8 cellular contexts compared by ENCODE assay signal in genomic region chr2:16553222-16553621, GRCh38.
DNase-seq lines count a peak whose midpoint lies in the region; ATAC-seq, FAIRE-seq and TF ChIP-seq lines count a peak whose summit lies in the region.

No MANE protein-coding gene starts in this region.

- peak; percentile 60 to 82 (median 68) for ATAC-seq in right lobe of liver
- no peak for ATAC-seq in GM18909 (IDR thresholded peaks at IDR 0.05; ENCODE audit: poor library complexity, unreplicated experiment)

- H3K4me3 ChIP-seq in AG10803 (ENCODE audit: low read length) (no peak overlapping the region), brain microvascular endothelial cell (ENCODE audit: low read depth, low read length) (no peak overlapping the region), right lobe of liver (no peak overlapping the region)

- H3K9me3 ChIP-seq in right lobe of liver: no peaks in the 10 kb centered on the region

- DNase-seq in AG10803 (ENCODE audit: low read depth) (peak; percentile 26), NCI-H2171 (lab: John Stamatoyannopoulos, UW) (peak; percentile 19), brain microvascular endothelial cell (peak; percentile 41), right lobe of liver (peak in 1 of 3 donors; percentile 45), urothelium cell line (ENCODE audit: low spot score) (peak; percentile 44)
- DNase-seq in NK-92 treated with Interleukin-12 subunit alpha and Interleukin-12 subunit beta, amount 100 ng/mL, for 24 hours (lab: John Stamatoyannopoulos, UW): no peak

- H3K27ac ChIP-seq in brain microvascular endothelial cell: no peak overlapping the region
- H3K27ac ChIP-seq in right lobe of liver: no peak overlapping the region

- no peak for TF ChIP-seq POLR2A in right lobe of liver (IDR thresholded peaks at IDR 0.05)

- in situ Hi-C loops in brain microvascular endothelial cell (cut with HindIII; ENCODE audit: low pct_ligation_motif_present, low sequenced_read_pairs): no loop called here

- no peak for FAIRE-seq in urothelium cell line (lab: Jason Lieb, UNC)

- peak; percentile 50 for TF ChIP-seq CTCF in AG10803 (conservative IDR thresholded peaks at IDR 0.05; ENCODE audit: low read length)
- TF ChIP-seq CTCF in GM12872 (IDR thresholded peaks at IDR 0.05; ENCODE audit: insufficient read depth, low read depth, low read length): peak; percentile 57
- peak; percentile 75 for TF ChIP-seq CTCF in brain microvascular endothelial cell (IDR thresholded peaks at IDR 0.05; ENCODE audit: low read depth, low read length, missing control alignments)
- peak; percentile 44 to 72 (median 55) for TF ChIP-seq CTCF in right lobe of liver (IDR thresholded peaks at IDR 0.05)

- 32% methylated on average over 4 of the region's 4 CpGs for WGBS in right lobe of liver (ENCODE audit: insufficient coverage, low coverage, low lambda C conversion rate, missing lambda C conversion rate)

- no peaks in the 10 kb centered on the region for H3K4me1 ChIP-seq in right lobe of liver

- intact Hi-C loops in right lobe of liver (cut with DNase I): no loop called here

- H3K27me3 ChIP-seq in brain microvascular endothelial cell (replicated peaks): no peaks in the 10 kb centered on the region
- no peaks in the 10 kb centered on the region for H3K27me3 ChIP-seq in right lobe of liver

- H3K36me3 ChIP-seq in brain microvascular endothelial cell (replicated peaks) (no peaks in the 10 kb centered on the region), right lobe of liver (peaks cover 0 to 5% (median 1%) of the 10 kb centered on the region in 4 donors)
